8 cellular contexts compared by ENCODE assay signal in genomic region chr15:45024649-45025048, GRCh38. TPM values are rescaled to one million over a fixed set of nuclear protein-coding genes. Genes with fewer than 3 reads are reported as not detected.
A peak's percentile ranks its signal among the peaks of the same experiment; 100 is the strongest.
DNase-seq lines count a peak whose midpoint lies in the region; TF ChIP-seq lines count a peak whose summit lies in the region.
"Not testable (repeated sequence)": the region's sequence is repeated elsewhere in the genome, so short reads cannot be mapped to it uniquely, and the experiment has no call there.

No MANE protein-coding gene starts in this region.

- H3K27ac Mint-ChIP-seq in activated naive CD8-positive, alpha-beta T cell treated with anti-CD3 and anti-CD28 coated beads for 36 hours, result not testable (repeated sequence)

- not testable (repeated sequence) for H3K4me3 ChIP-seq in KMS-11 (IDR thresholded peaks at IDR 0.05; ENCODE audit: insufficient read depth, low read depth, low read length)
- H3K4me3 ChIP-seq in SK-N-MC (peak overlapping the region; percentile 45), liver (ENCODE audit: low read depth in 1 of 3, low read length in 3 of 3) (peak overlapping the region; percentile 14 to 33 (median 16)), thyroid gland (replicated peaks in 1 of 3) (peak overlapping the region in 1 of 3 donors; percentile 2)

- not testable (repeated sequence) for TF ChIP-seq RAD21 in liver (IDR thresholded peaks at IDR 0.05)

- not testable (repeated sequence) for H3K27me3 Mint-ChIP-seq in activated naive CD8-positive, alpha-beta T cell treated with anti-CD3 and anti-CD28 coated beads for 36 hours

- not testable (repeated sequence) for H3K9ac ChIP-seq in KMS-11; SK-N-MC (ENCODE audit: insufficient read length)
- H3K9ac ChIP-seq in liver (ENCODE audit: low read depth in 1 of 2, low read length in 2 of 2), result peak overlapping the region in 1 of 2 donors; percentile 46

- TF ChIP-seq CTCF in C4-2B (conservative IDR thresholded peaks at IDR 0.05), result peak; percentile 11
- TF ChIP-seq CTCF in KMS-11 (conservative IDR thresholded peaks at IDR 0.05; ENCODE audit: low read depth, low read length); liver (IDR thresholded peaks at IDR 0.05; ENCODE audit: low read depth, low read length, missing input control); thyroid gland (IDR thresholded peaks at IDR 0.05): not testable (repeated sequence)

- H3K36me3 ChIP-seq in KMS-11 (ENCODE audit: insufficient read depth); liver (ENCODE audit: control insufficient read depth in 4 of 4, insufficient read depth in 3 of 4, low read depth in 1 of 4, low read length in 3 of 4); thyroid gland: not testable (repeated sequence)
- H3K36me3 ChIP-seq in SK-N-MC (ENCODE audit: insufficient read depth, low read length), result peaks cover 32% of the 10 kb centered on the region

- whole genome bisulfite sequencing in liver, result 38% methylated on average over 3 of the region's 3 CpGs
- WGBS in thyroid gland, 2 donors, result 32 to 78% methylated on average over 1 to 3 of the region's 3 CpGs

- intact Hi-C loops in thyroid gland (cut with DNase I), result not testable (repeated sequence)

- not testable (repeated sequence) for H4K20me1 ChIP-seq in KMS-11 (ENCODE audit: insufficient read depth)

- H3K27ac ChIP-seq in C4-2B, result peak overlapping the region; percentile 98
- not testable (repeated sequence) for H3K27ac ChIP-seq in KMS-11, SK-N-MC
- H3K27ac ChIP-seq in liver (ENCODE audit: low read depth in 1 of 2, low read length in 2 of 2), result peak overlapping the region; percentile 57 to 61
- peak overlapping the region; percentile 60 to 78 (median 74) for H3K27ac ChIP-seq in thyroid gland

- peaks cover 16% of the 10 kb centered on the region for H3K36me3 Mint-ChIP-seq in activated naive CD8-positive, alpha-beta T cell treated with anti-CD3 and anti-CD28 coated beads for 36 hours

- peaks cover 18% of the 10 kb centered on the region for H3K4me1 ChIP-seq in KMS-11 (ENCODE audit: low read depth, poor library complexity, severe bottlenecking)
- peaks cover 8 to 56% (median 35%) of the 10 kb centered on the region in 4 donors for H3K4me1 ChIP-seq in liver (ENCODE audit: control insufficient read depth in 4 of 4, insufficient read depth in 4 of 4, low read length in 3 of 4)
- H3K4me1 ChIP-seq in thyroid gland, result peaks cover 29 to 40% of the 10 kb centered on the region in 2 donors

- not testable (repeated sequence) for TF ChIP-seq POLR2A in erythroblast (IDR thresholded peaks at IDR 0.05; ENCODE audit: low read length)
- TF ChIP-seq POLR2A in thyroid gland (IDR thresholded peaks at IDR 0.05), result peak in 1 of 2 donors; percentile 11

- not testable (repeated sequence) for H2AFZ ChIP-seq in KMS-11 (ENCODE audit: low read depth)

- H3K4me3 Mint-ChIP-seq in activated naive CD8-positive, alpha-beta T cell treated with anti-CD3 and anti-CD28 coated beads for 36 hours, result peak overlapping the region; percentile 46

- H3K9me3 ChIP-seq in SK-N-MC (ENCODE audit: low read depth, low read length); liver (ENCODE audit: control insufficient read depth in 4 of 4, low read length in 3 of 4); thyroid gland: not testable (repeated sequence)

- H3K27me3 ChIP-seq in KMS-11 (ENCODE audit: insufficient read depth, low read depth); liver (ENCODE audit: control insufficient read depth in 4 of 4, insufficient read depth in 4 of 4, low read length in 3 of 4); thyroid gland: not testable (repeated sequence)

- DNase-seq in NCI-H446 (lab: John Stamatoyannopoulos, UW), result peak; percentile 28 to 62
- not testable (repeated sequence) for DNase-seq in SK-N-MC (ENCODE audit: low read depth, low spot score); activated naive CD8-positive, alpha-beta T cell treated with anti-CD3 and anti-CD28 coated beads for 36 hours
- DNase-seq in erythroblast (lab: John Stamatoyannopoulos, UW), result peak; percentile 4 to 7
- DNase-seq in thyroid gland, result peak in 1 of 2 donors; percentile 23

- H3K4me2 ChIP-seq in KMS-11, result 0 out of 2 replicates have a peak overlapping the region, but pooled peaks have one; percentile 6

- peaks cover 30% of the 10 kb centered on the region for H3K79me2 ChIP-seq in KMS-11 (ENCODE audit: insufficient read depth, low read depth)

- H3K4me1 Mint-ChIP-seq in activated naive CD8-positive, alpha-beta T cell treated with anti-CD3 and anti-CD28 coated beads for 36 hours, result peaks cover 35% of the 10 kb centered on the region

- not testable (repeated sequence) for H3K9me3 Mint-ChIP-seq in activated naive CD8-positive, alpha-beta T cell treated with anti-CD3 and anti-CD28 coated beads for 36 hours

TF ChIP-seq in liver, 16 proteins besides CTCF, POLR2A, EP300 and RAD21:
- TF ChIP-seq YY1 (IDR thresholded peaks at IDR 0.05), result peak; percentile 26
- peak; percentile 39 to 48 for TF ChIP-seq HNF4A (conservative IDR thresholded peaks at IDR 0.05)
- peak; percentile 8 to 21 for TF ChIP-seq RXRA (IDR thresholded peaks at IDR 0.05)

RNA-seq across cellular contexts. Expression of gene SORD, which starts 1.7 kb away (rescaled TPM):
- total RNA-seq in activated naive CD8-positive, alpha-beta T cell treated with anti-CD3 and anti-CD28 coated beads for 36 hours, result 10 to 100 TPM; 36.0 to 36.9 TPM
- total RNA-seq in liver, result 100 to 1,000 TPM in 1 of 2 donors, 10 to 100 TPM in 1; 75.5 to 165 TPM
- 100 to 1,000 TPM; 168 to 169 TPM for polyA plus RNA-seq in liver
- 100 to 1,000 TPM; 241 to 831 (median 477) TPM for total RNA-seq in thyroid gland
